In the genomic region with DNA sequence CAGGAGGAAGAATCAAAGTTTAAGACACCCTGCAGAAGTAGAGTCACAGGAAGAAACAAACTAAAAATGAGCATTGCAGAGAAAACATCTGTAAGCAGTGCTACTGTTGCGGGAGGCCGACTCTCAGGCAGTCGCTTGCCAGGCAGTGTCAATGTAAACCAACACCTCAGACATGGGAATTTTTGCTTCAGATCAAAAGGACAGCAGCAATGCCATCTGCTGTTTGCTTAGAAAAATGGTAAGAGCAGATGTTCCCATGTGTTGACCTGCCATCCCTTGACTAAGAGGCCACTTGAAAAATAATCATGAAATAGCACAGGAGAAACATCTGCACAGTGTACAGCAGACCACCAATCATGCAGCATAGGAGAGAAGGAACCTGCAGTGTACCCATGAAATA, we compare ENCODE assay signal across 12 cellular contexts.
A peak's percentile ranks its signal among the peaks of the same experiment; 100 is the strongest.
DNase-seq lines count a peak whose midpoint lies in the region; ATAC-seq and TF ChIP-seq lines count a peak whose summit lies in the region.
"Had no signal": no experiment of that assay in that cellular context is flagged by ENCODE, and none has a peak within 500 bp of the region (broad histone marks: within the 10 kb centered on the region; RNA-seq: fewer than 3 reads in every experiment).

No MANE protein-coding gene starts in this region.

- no peaks in the 10 kb centered on the region for H3K79me2 ChIP-seq in OCI-LY3 (ENCODE audit: low read length)

- H3K4me1 ChIP-seq in OCI-LY3 (ENCODE audit: low read length) (no peaks in the 10 kb centered on the region), foreskin keratinocyte (peaks cover 15% of the 10 kb centered on the region)

- H3K9ac ChIP-seq in OCI-LY3 (ENCODE audit: low read length) = no peak overlapping the region

- no peaks in the 10 kb centered on the region for H3K36me3 Mint-ChIP-seq in activated T-cell treated with anti-CD3 and anti-CD28 coated beads, Interleukin-2, amount 50 U/mL, for 72 hours (ENCODE audit: insufficient read depth in 2 of 2)

- ATAC-seq in foreskin keratinocyte (no peak), HG02571 (IDR thresholded peaks at IDR 0.05; ENCODE audit: unreplicated experiment) (no peak), GM19455 (IDR thresholded peaks at IDR 0.05; ENCODE audit: unreplicated experiment) (no peak)
- no peak for ATAC-seq in activated T-cell treated with anti-CD3 and anti-CD28 coated beads, Interleukin-2, amount 50 U/mL, for 72 hours (replicated peaks in 1 of 2)

- DNase-seq in ELR (ENCODE audit: low read depth) (peak; percentile 14), NCI-H1694 (lab: John Stamatoyannopoulos, UW) (peak; percentile 77), foreskin keratinocyte (no peak), NCI-H128 (lab: John Stamatoyannopoulos, UW; ENCODE audit: unreplicated experiment) (no peak)
- DNase-seq in activated T-cell treated with anti-CD3 and anti-CD28 coated beads, Interleukin-2, amount 50 U/mL, for 72 hours = no peak
- DNase-seq: activated CD4-positive, alpha-beta T cell treated with anti-CD3 and anti-CD28 coated beads, Interleukin-2, amount 10 ng/mL, durations not matched to agents 7 days and 5 days; activated naive CD4-positive, alpha-beta T cell treated with anti-CD3 and anti-CD28 coated beads for 36 hours; hippocampal formation had no signal

- TF ChIP-seq CTCF in OCI-LY3 (IDR thresholded peaks at IDR 0.05; ENCODE audit: low read depth, low read length) (peak; percentile 33; the same call in 1 of the 2 replicates), foreskin keratinocyte (conservative IDR thresholded peaks at IDR 0.05) (peak; percentile 43)

- no peaks in the 10 kb centered on the region for H3K36me3 ChIP-seq in OCI-LY3 (replicated peaks; ENCODE audit: low read depth, low read length)

- no peak overlapping the region for H3K4me3 ChIP-seq in OCI-LY3 (ENCODE audit: low read length)
- H3K4me3 ChIP-seq: coronary artery had no signal

- peaks cover 5 to 7% of the 10 kb centered on the region in 2 donors for H3K9me3 Mint-ChIP-seq in activated T-cell treated with anti-CD3 and anti-CD28 coated beads, Interleukin-2, amount 50 U/mL, for 72 hours
- H3K9me3 Mint-ChIP-seq: activated CD4-positive, alpha-beta T cell treated with anti-CD3 and anti-CD28 coated beads, Interleukin-2, amount 10 ng/mL, durations not matched to agents 7 days and 5 days had no signal

- H3K27me3 Mint-ChIP-seq in activated T-cell treated with anti-CD3 and anti-CD28 coated beads, Interleukin-2, amount 50 U/mL, for 72 hours (ENCODE audit: low read depth) = no peaks in the 10 kb centered on the region
- H3K27me3 Mint-ChIP-seq: activated CD4-positive, alpha-beta T cell treated with anti-CD3 and anti-CD28 coated beads, Interleukin-2, amount 10 ng/mL, durations not matched to agents 7 days and 5 days had no signal

- H3K9me3 ChIP-seq in OCI-LY3 (ENCODE audit: insufficient read depth, low read length) = no peaks in the 10 kb centered on the region

- no peaks in the 10 kb centered on the region for H3K4me1 Mint-ChIP-seq in activated T-cell treated with anti-CD3 and anti-CD28 coated beads, Interleukin-2, amount 50 U/mL, for 72 hours (ENCODE audit: low read depth)
- H3K4me1 Mint-ChIP-seq: activated CD4-positive, alpha-beta T cell treated with anti-CD3 and anti-CD28 coated beads, Interleukin-2, amount 10 ng/mL, durations not matched to agents 7 days and 5 days had no signal

- H3K27me3 ChIP-seq in OCI-LY3 (ENCODE audit: low read depth, low read length) (no peaks in the 10 kb centered on the region), foreskin keratinocyte (no peaks in the 10 kb centered on the region)

- H3K4me2 ChIP-seq in OCI-LY3 (ENCODE audit: low read length) = no peak overlapping the region

- no peak overlapping the region for H2AFZ ChIP-seq in OCI-LY3 (ENCODE audit: low read depth, low read length)

- H3K27ac Mint-ChIP-seq in activated T-cell treated with anti-CD3 and anti-CD28 coated beads, Interleukin-2, amount 50 U/mL, for 72 hours = no peak overlapping the region
- H3K27ac Mint-ChIP-seq: activated CD4-positive, alpha-beta T cell treated with anti-CD3 and anti-CD28 coated beads, Interleukin-2, amount 10 ng/mL, durations not matched to agents 7 days and 5 days; activated naive CD4-positive, alpha-beta T cell treated with anti-CD3 and anti-CD28 coated beads for 36 hours had no signal

- H3K27ac ChIP-seq in OCI-LY3 (ENCODE audit: low read length) (no peak overlapping the region), foreskin keratinocyte (no peak overlapping the region)
- H3K27ac ChIP-seq: coronary artery had no signal

- H3K4me3 Mint-ChIP-seq in activated T-cell treated with anti-CD3 and anti-CD28 coated beads, Interleukin-2, amount 50 U/mL, for 72 hours = no peak overlapping the region
- H3K4me3 Mint-ChIP-seq: activated CD4-positive, alpha-beta T cell treated with anti-CD3 and anti-CD28 coated beads, Interleukin-2, amount 10 ng/mL, durations not matched to agents 7 days and 5 days; activated naive CD4-positive, alpha-beta T cell treated with anti-CD3 and anti-CD28 coated beads for 36 hours had no signal

- H4K20me1 ChIP-seq in OCI-LY3 (ENCODE audit: insufficient read depth, low read length) = no peaks in the 10 kb centered on the region

Comparison
In these comparisons a context has a peak if more than half of its experiments do, and no peak if none do; other contexts are left out.
1. DNase-seq: peak in ELR (single experiment) and NCI-H1694 (single experiment); none in foreskin keratinocyte (0 of 2), activated T-cell treated with anti-CD3 and anti-CD28 coated beads, Interleukin-2, amount 50 U/mL, for 72 hours (0 of 2) and NCI-H128 (single experiment).